12 cellular contexts compared by ENCODE assay signal in the genomic region with DNA sequence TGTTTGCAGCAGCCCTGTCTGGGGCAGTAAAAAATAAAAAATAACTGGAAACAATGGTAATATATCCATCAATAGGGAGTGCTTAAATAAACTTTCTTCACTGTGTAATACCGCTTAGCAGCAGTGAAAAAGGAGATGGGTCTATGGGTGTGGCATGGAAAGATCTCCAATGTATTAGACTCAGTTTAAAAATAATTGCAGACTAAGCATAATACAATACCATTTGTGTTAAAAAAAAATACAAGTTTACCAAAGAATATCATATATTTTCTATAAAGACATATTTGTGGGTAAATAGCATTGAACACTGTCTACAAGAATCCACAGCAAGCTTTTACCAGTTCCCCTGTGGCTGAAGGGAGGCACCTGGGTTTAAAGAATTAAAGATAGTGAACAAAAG. TPM values are rescaled to one million over a fixed set of nuclear protein-coding genes. Genes with fewer than 3 reads are reported as not detected.
DNase-seq lines count a peak whose midpoint lies in the region; ATAC-seq and TF ChIP-seq lines count a peak whose summit lies in the region.
"Had no signal": no experiment of that assay in that cellular context is flagged by ENCODE, and none has a peak within 500 bp of the region (broad histone marks: within the 10 kb centered on the region; RNA-seq: fewer than 3 reads in every experiment).

No MANE protein-coding gene starts in this region.

- H2AK5ac ChIP-seq in IMR-90 (ENCODE audit: low read depth, low read length), result no peak overlapping the region

- ATAC-seq in IMR-90 (ENCODE audit: low read depth) (no peak), HG03457 (IDR thresholded peaks at IDR 0.05; ENCODE audit: unreplicated experiment) (no peak)
- no peak for ATAC-seq in natural killer cell treated with Interleukin-12 subunit alpha and Interleukin-12 subunit beta and Interleukin-15 and Interleukin-18, amount 100 ng/mL, for 72 hours

- no peak overlapping the region for H3K27ac Mint-ChIP-seq in T-helper 2 cell treated with Interferon-gamma antibody and Interleukin-4, amounts not matched to agents 5 μg/mL and 100 μg/mL, for 36 hours
- peak overlapping the region; percentile 81 for H3K27ac Mint-ChIP-seq in activated T-helper 1 cell treated with anti-CD3 and anti-CD28 coated beads, Interleukin-12 subunit alpha, Interleukin-12 subunit beta, Interleukin-2, Interleukin-4 antibody, amounts not matched to agents 30 ng/mL and 10 ng/mL and 1 ng/mL, durations not matched to agents 14 hours and 24 hours and 36 hours
- peak overlapping the region; percentile 5 to 83 for H3K27ac Mint-ChIP-seq in natural killer cell treated with Interleukin-12 subunit alpha and Interleukin-12 subunit beta and Interleukin-15 and Interleukin-18, amount 100 ng/mL, for 72 hours

- no peak overlapping the region for H4K8ac ChIP-seq in IMR-90 (ENCODE audit: low read depth in 2 of 2, low read length in 2 of 2)

- no peak overlapping the region for H3K4me2 ChIP-seq in IMR-90 (ENCODE audit: low read depth, low read length)

- no peak overlapping the region for H3K4ac ChIP-seq in IMR-90 (ENCODE audit: low read depth, low read length)

- no peaks in the 10 kb centered on the region for H3K9me3 Mint-ChIP-seq in T-helper 2 cell treated with Interferon-gamma antibody and Interleukin-4, amounts not matched to agents 5 μg/mL and 100 μg/mL, for 36 hours
- no peaks in the 10 kb centered on the region for H3K9me3 Mint-ChIP-seq in activated T-helper 1 cell treated with anti-CD3 and anti-CD28 coated beads, Interleukin-12 subunit alpha, Interleukin-12 subunit beta, Interleukin-2, Interleukin-4 antibody, amounts not matched to agents 30 ng/mL and 10 ng/mL and 1 ng/mL, durations not matched to agents 14 hours and 24 hours and 36 hours
- no peaks in the 10 kb centered on the region for H3K9me3 Mint-ChIP-seq in natural killer cell treated with Interleukin-12 subunit alpha and Interleukin-12 subunit beta and Interleukin-15 and Interleukin-18, amount 100 ng/mL, for 72 hours

- no peaks in the 10 kb centered on the region for H3K9me3 ChIP-seq in IMR-90 (ENCODE audit: control insufficient read depth, insufficient read depth, low read length)
- H3K9me3 ChIP-seq: colonic mucosa, esophagus muscularis mucosa had no signal

- H3K9me1 ChIP-seq in IMR-90 (ENCODE audit: insufficient read depth, low read length), result no peaks in the 10 kb centered on the region

- 0 out of 4 replicates have a peak, but pooled peaks cover 0 to 2% of the 10 kb centered on the region in 2 experiments for H3K79me1 ChIP-seq in IMR-90 (ENCODE audit: low read depth in 1 of 2, low read length in 2 of 2)

- no peak overlapping the region for H3K4me3 ChIP-seq in IMR-90 (ENCODE audit: insufficient read depth, low read depth, low read length)

- peaks cover 3% of the 10 kb centered on the region; the same call in 1 of the 2 replicates for H3K4me1 ChIP-seq in IMR-90 (ENCODE audit: control insufficient read depth, insufficient read depth, low read length)

- H3K36me3 ChIP-seq in IMR-90 (ENCODE audit: control insufficient read depth, insufficient read depth, low read length), result no peaks in the 10 kb centered on the region
- H3K36me3 ChIP-seq: colonic mucosa, esophagus muscularis mucosa had no signal

- no peaks in the 10 kb centered on the region for H4K20me1 ChIP-seq in IMR-90 (ENCODE audit: insufficient read depth, low read length)

- dilution Hi-C loops in IMR-90 (cut with HindIII; ENCODE audit: low sequenced_read_pairs, unreplicated experiment), result no loop called here

- no peak overlapping the region for H3K18ac ChIP-seq in IMR-90 (ENCODE audit: low read depth, low read length)

- no peak overlapping the region for H2BK20ac ChIP-seq in IMR-90 (ENCODE audit: low read depth, low read length)

- no peak overlapping the region for H2AFZ ChIP-seq in IMR-90 (replicated peaks; ENCODE audit: low read length, poor library complexity)

- no peak for DNase-seq in T-helper 2 cell treated with Interferon-gamma antibody and Interleukin-4, amounts not matched to agents 5 μg/mL and 100 μg/mL, for 36 hours (ENCODE audit: low spot score)
- DNase-seq in T-helper 2 cell (no peak), IMR-90 (no peak), GM13977 (ENCODE audit: low spot score) (no peak), Ammon's horn (ENCODE audit: low spot score) (no peak)
- no peak for DNase-seq in activated T-helper 1 cell treated with anti-CD3 and anti-CD28 coated beads, Interleukin-12 subunit alpha, Interleukin-12 subunit beta, Interleukin-2, Interleukin-4 antibody, amounts not matched to agents 30 ng/mL and 10 ng/mL and 1 ng/mL, durations not matched to agents 14 hours and 24 hours and 36 hours (ENCODE audit: low spot score)
- no peak for DNase-seq in natural killer cell treated with Interleukin-12 subunit alpha and Interleukin-12 subunit beta and Interleukin-15 and Interleukin-18, amount 100 ng/mL, for 72 hours (ENCODE audit: low spot score)
- DNase-seq: H7, hippocampal formation had no signal

- no peak overlapping the region for H4K5ac ChIP-seq in IMR-90 (ENCODE audit: low read depth, low read length)

- H3K4me3 Mint-ChIP-seq in T-helper 2 cell treated with Interferon-gamma antibody and Interleukin-4, amounts not matched to agents 5 μg/mL and 100 μg/mL, for 36 hours, result peak overlapping the region; percentile 77
- peak overlapping the region; percentile 79 for H3K4me3 Mint-ChIP-seq in activated T-helper 1 cell treated with anti-CD3 and anti-CD28 coated beads, Interleukin-12 subunit alpha, Interleukin-12 subunit beta, Interleukin-2, Interleukin-4 antibody, amounts not matched to agents 30 ng/mL and 10 ng/mL and 1 ng/mL, durations not matched to agents 14 hours and 24 hours and 36 hours
- H3K4me3 Mint-ChIP-seq in natural killer cell treated with Interleukin-12 subunit alpha and Interleukin-12 subunit beta and Interleukin-15 and Interleukin-18, amount 100 ng/mL, for 72 hours, result peak overlapping the region; percentile 99

- H3K36me3 Mint-ChIP-seq in T-helper 2 cell treated with Interferon-gamma antibody and Interleukin-4, amounts not matched to agents 5 μg/mL and 100 μg/mL, for 36 hours (ENCODE audit: low read depth), result peaks cover 14% of the 10 kb centered on the region
- peaks cover 12% of the 10 kb centered on the region for H3K36me3 Mint-ChIP-seq in activated T-helper 1 cell treated with anti-CD3 and anti-CD28 coated beads, Interleukin-12 subunit alpha, Interleukin-12 subunit beta, Interleukin-2, Interleukin-4 antibody, amounts not matched to agents 30 ng/mL and 10 ng/mL and 1 ng/mL, durations not matched to agents 14 hours and 24 hours and 36 hours (ENCODE audit: low read depth)
- peaks cover 21% of the 10 kb centered on the region for H3K36me3 Mint-ChIP-seq in natural killer cell treated with Interleukin-12 subunit alpha and Interleukin-12 subunit beta and Interleukin-15 and Interleukin-18, amount 100 ng/mL, for 72 hours

- no peak overlapping the region for H3K23ac ChIP-seq in IMR-90 (ENCODE audit: low read depth, low read length)

- H3K9ac ChIP-seq in IMR-90 (ENCODE audit: low read depth, low read length), result no peak overlapping the region

- TF ChIP-seq CTCF in IMR-90 (conservative IDR thresholded peaks at IDR 0.05; ENCODE audit: low read depth, low read length) (no peak), GM13977 (IDR thresholded peaks at IDR 0.05; ENCODE audit: extremely low read depth, insufficient read depth, missing control alignments) (no peak)

- no peak overlapping the region for H2BK15ac ChIP-seq in IMR-90 (ENCODE audit: low read depth, low read length)

- in situ Hi-C loops in IMR-90 (cut with MboI; ENCODE audit: low sequenced_read_pairs), result no loop called here
- in situ Hi-C loops in GM13977 (cut with MboI; ENCODE audit: low pct_unique_long_range_greater_than_20kb, low sequenced_read_pairs, unreplicated experiment), result no loop called here

- intact Hi-C loops in IMR-90 (cut with micrococcal nuclease), result no loop called here
- intact Hi-C loops in activated T-helper 1 cell treated with anti-CD3 and anti-CD28 coated beads, Interleukin-12 subunit alpha, Interleukin-12 subunit beta, Interleukin-2, Interleukin-4 antibody, amounts not matched to agents 30 ng/mL and 10 ng/mL and 1 ng/mL, durations not matched to agents 14 hours and 24 hours and 36 hours (cut with micrococcal nuclease), result loop anchor here (1.0 to 5.0 kb wide), 3 partner anchors 187 to 795 kb away; a partner anchor contains a TSS

- no peak for TF ChIP-seq POLR2A in IMR-90 (IDR thresholded peaks at IDR 0.05; ENCODE audit: low read depth, low read length)

- H3K27ac ChIP-seq in IMR-90 (ENCODE audit: insufficient read depth, low read length), result no peak overlapping the region

- BruUV-seq in IMR-90 (replicated peaks; lab: Mats Ljungman, UMichigan), result no TSS peak

- H3K4me1 Mint-ChIP-seq in T-helper 2 cell treated with Interferon-gamma antibody and Interleukin-4, amounts not matched to agents 5 μg/mL and 100 μg/mL, for 36 hours (ENCODE audit: low read depth), result peaks cover 34% of the 10 kb centered on the region
- H3K4me1 Mint-ChIP-seq in activated T-helper 1 cell treated with anti-CD3 and anti-CD28 coated beads, Interleukin-12 subunit alpha, Interleukin-12 subunit beta, Interleukin-2, Interleukin-4 antibody, amounts not matched to agents 30 ng/mL and 10 ng/mL and 1 ng/mL, durations not matched to agents 14 hours and 24 hours and 36 hours (ENCODE audit: low read depth), result peaks cover 48% of the 10 kb centered on the region
- peaks cover 15 to 35% of the 10 kb centered on the region in 2 donors for H3K4me1 Mint-ChIP-seq in natural killer cell treated with Interleukin-12 subunit alpha and Interleukin-12 subunit beta and Interleukin-15 and Interleukin-18, amount 100 ng/mL, for 72 hours (ENCODE audit: low read depth in 2 of 2)

- no CpG with 5 or more reads among the region's 1 CpG for WGBS in IMR-90 (ENCODE audit: extremely low coverage in 2 of 2, insufficient read length in 1 of 2), 2 experiments

- POLR2A ChIA-PET in IMR-90 (lab: Charles Lee; ENCODE audit: unreplicated experiment), result no interaction called here

- H3K14ac ChIP-seq in IMR-90 (replicated peaks; ENCODE audit: low read depth, low read length), result no peak overlapping the region

- no peak overlapping the region for H3K56ac ChIP-seq in IMR-90 (ENCODE audit: extremely low read depth, insufficient read depth, low read length)

- CTCF ChIA-PET in IMR-90 (lab: Yijun Ruan, JAX), result no interaction called here

- no peak overlapping the region for H2BK5ac ChIP-seq in IMR-90 (ENCODE audit: low read depth, low read length, poor library complexity, severe bottlenecking)

- H3K27me3 Mint-ChIP-seq in T-helper 2 cell treated with Interferon-gamma antibody and Interleukin-4, amounts not matched to agents 5 μg/mL and 100 μg/mL, for 36 hours (ENCODE audit: low read depth), result no peaks in the 10 kb centered on the region
- H3K27me3 Mint-ChIP-seq in activated T-helper 1 cell treated with anti-CD3 and anti-CD28 coated beads, Interleukin-12 subunit alpha, Interleukin-12 subunit beta, Interleukin-2, Interleukin-4 antibody, amounts not matched to agents 30 ng/mL and 10 ng/mL and 1 ng/mL, durations not matched to agents 14 hours and 24 hours and 36 hours (ENCODE audit: insufficient read depth), result no peaks in the 10 kb centered on the region
- H3K27me3 Mint-ChIP-seq in natural killer cell treated with Interleukin-12 subunit alpha and Interleukin-12 subunit beta and Interleukin-15 and Interleukin-18, amount 100 ng/mL, for 72 hours, result no peaks in the 10 kb centered on the region

- H4K91ac ChIP-seq in IMR-90 (ENCODE audit: insufficient read depth, low read depth, low read length), result no peak overlapping the region

- peaks cover 5% of the 10 kb centered on the region; the same call in 1 of the 2 replicates for H3K27me3 ChIP-seq in IMR-90 (ENCODE audit: control insufficient read depth, insufficient read depth, low read length)
- H3K27me3 ChIP-seq: colonic mucosa, esophagus muscularis mucosa had no signal

- no peak overlapping the region for H2AK9ac ChIP-seq in IMR-90 (replicated peaks; ENCODE audit: low read depth, low read length, poor library complexity)

- H2BK120ac ChIP-seq in IMR-90 (ENCODE audit: low read depth, low read length), result no peak overlapping the region

- TF ChIP-seq RAD21 in IMR-90 (IDR thresholded peaks at IDR 0.05; ENCODE audit: low read length), result no peak

RNA-seq across cellular contexts. Expression of a gene that starts 1.0 kb away (rescaled TPM):
- 2.3 and 2.5 TPM in 2 replicates for total RNA-seq in IMR-90 (2012; rRNA removed)
- 2.1 and 2.4 TPM in 2 replicates for polyA plus RNA-seq in IMR-90 (2012; rRNA removed)
- polyA plus RNA-seq in IMR-90 (2012; cell fraction: cytosol; rRNA removed), result 1.2 and 1.9 TPM in 2 replicates
- polyA plus RNA-seq in IMR-90 (2012; cell fraction: nucleus; rRNA removed; ENCODE audit: low replicate concordance), result 0.71 and 2.2 TPM in 2 replicates
- 59.2 and 64.1 TPM in 2 replicates for total RNA-seq in activated T-helper 1 cell treated with anti-CD3 and anti-CD28 coated beads, Interleukin-12 subunit alpha, Interleukin-12 subunit beta, Interleukin-2, Interleukin-4 antibody, amounts not matched to agents 30 ng/mL and 10 ng/mL and 1 ng/mL, durations not matched to agents 14 hours and 24 hours and 36 hours
- 100 to 1,000 TPM in 1 of 2 donors, 10 to 100 TPM in 1; 42.9 to 102 TPM for total RNA-seq in natural killer cell treated with Interleukin-12 subunit alpha and Interleukin-12 subunit beta and Interleukin-15 and Interleukin-18, amount 100 ng/mL, for 72 hours

Comparison
In these comparisons a context has a peak if more than half of its experiments do, and no peak if none do; other contexts are left out.
1. RNA of a gene that starts 1.0 kb away (total RNA-seq): 42.9 to 102 TPM in natural killer cell treated with Interleukin-12 subunit alpha and Interleukin-12 subunit beta and Interleukin-15 and Interleukin-18, amount 100 ng/mL, for 72 hours and 59.2 to 64.1 TPM in activated T-helper 1 cell treated with anti-CD3 and anti-CD28 coated beads, Interleukin-12 subunit alpha, Interleukin-12 subunit beta, Interleukin-2, Interleukin-4 antibody, amounts not matched to agents 30 ng/mL and 10 ng/mL and 1 ng/mL, durations not matched to agents 14 hours and 24 hours and 36 hours; 2.3 to 2.5 TPM in IMR-90; every median in the first group is over 10 times any median in the second.
2. Peak in every context shown above with its lines, with median percentiles within 50 percentile points of each other: H3K4me3 Mint-ChIP-seq.